ENCODE assay signal across 11 cellular contexts in genomic region chr4:25779021-25779420, GRCh38.
"Had no signal": no experiment of that assay in that cellular context is flagged by ENCODE, and none has a peak within 500 bp of the region (broad histone marks: within the 10 kb centered on the region; RNA-seq: fewer than 3 reads in every experiment).

No MANE protein-coding gene starts in this region.

- ATAC-seq: activated CD4-positive, CD25-positive, alpha-beta regulatory T cell treated with anti-CD3 and anti-CD28 coated beads, Interleukin-2, amount 50 U/mL, for 24 hours; activated CD8-positive, alpha-beta memory T cell treated with anti-CD3 and anti-CD28 coated beads, Interleukin-2, amount 10 ng/mL, durations not matched to agents 7 days and 5 days; gastroesophageal sphincter; pancreas had no signal

- DNase-seq: activated CD8-positive, alpha-beta memory T cell treated with anti-CD3 and anti-CD28 coated beads, Interleukin-2, amount 10 ng/mL, durations not matched to agents 7 days and 5 days; activated effector memory CD4-positive, alpha-beta T cell treated with Interleukin-2 at 50 U/mL for 16 hours; activated T-cell treated with anti-CD3 and anti-CD28 coated beads, Interleukin-2, amount 50 U/mL, for 24 hours; colonic mucosa; midbrain; pancreas; stimulated activated CD4-positive, alpha-beta T cell treated with anti-CD3 and anti-CD28 coated beads, Interleukin-2, amount 100 ng/mL, for 48 hours had no signal

- H3K27ac ChIP-seq: cardiac muscle cell, colonic mucosa, gastroesophageal sphincter, neural progenitor cell, pancreas had no signal

- H3K4me3 ChIP-seq: cardiac muscle cell, colonic mucosa, gastroesophageal sphincter, neural progenitor cell, pancreas had no signal

- H3K9me3 ChIP-seq: colonic mucosa, pancreas had no signal

- H2AFZ ChIP-seq: neural progenitor cell had no signal

- H3K27me3 ChIP-seq: cardiac muscle cell, colonic mucosa, gastroesophageal sphincter, neural progenitor cell, pancreas had no signal

- H3K9ac ChIP-seq: neural progenitor cell had no signal

- H3K36me3 ChIP-seq: cardiac muscle cell, colonic mucosa, neural progenitor cell had no signal

- H3K4me2 ChIP-seq: neural progenitor cell had no signal

- H3K4me1 ChIP-seq: colonic mucosa, gastroesophageal sphincter, neural progenitor cell, pancreas had no signal
